ENCODE assay signal across 10 cellular contexts in the genomic region with DNA sequence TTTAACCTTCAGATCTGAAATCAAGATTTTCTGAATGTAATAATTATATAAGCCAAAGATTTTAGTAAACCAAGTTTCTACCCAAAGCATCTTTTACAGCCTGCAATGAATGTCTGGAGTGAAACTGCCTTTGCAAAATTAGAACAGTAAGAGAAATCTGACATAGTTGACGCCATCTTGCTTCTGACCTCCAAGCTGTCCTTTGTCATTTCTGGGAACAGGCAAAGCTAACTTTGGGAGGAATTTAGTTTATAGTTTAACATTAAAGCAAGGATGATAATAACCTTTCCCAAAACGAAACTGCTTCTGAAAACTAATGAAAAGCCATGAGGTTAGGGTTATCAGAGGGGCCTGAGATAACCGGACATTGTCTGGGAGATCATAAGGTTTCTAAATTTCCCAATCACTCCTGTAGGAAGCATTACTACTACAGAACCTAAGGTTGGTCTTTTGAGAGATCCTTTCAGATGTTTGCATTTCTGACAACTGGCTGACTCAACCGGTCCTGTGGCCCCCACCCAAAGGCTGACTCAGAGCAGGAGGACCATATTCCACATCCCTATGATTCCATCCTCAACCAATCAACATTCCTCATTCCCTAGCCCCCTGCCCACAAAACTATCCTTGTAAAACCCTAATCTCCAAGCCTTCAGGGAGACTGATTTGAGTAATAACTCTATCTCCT.
A peak's percentile ranks its signal among the peaks of the same experiment; 100 is the strongest.
DNase-seq lines count a peak whose midpoint lies in the region; ATAC-seq, FAIRE-seq and TF ChIP-seq lines count a peak whose summit lies in the region.
"Had no signal": no experiment of that assay in that cellular context is flagged by ENCODE, and none has a peak within 500 bp of the region (broad histone marks: within the 10 kb centered on the region; RNA-seq: fewer than 3 reads in every experiment).

No MANE protein-coding gene starts in this region.

- peaks cover 23% of the 10 kb centered on the region for H3K9me3 Mint-ChIP-seq in HFFc6

- H3K4me3 ChIP-seq in BLaER1 treated with 17β-estradiol and CSF1 and Interleukin-3, amounts not matched to agents 10 nM and 100 nM = no peak overlapping the region
- no peak overlapping the region for H3K4me3 ChIP-seq in GM12878

- no peaks in the 10 kb centered on the region for H3K27me3 ChIP-seq in BLaER1 treated with 17β-estradiol and CSF1 and Interleukin-3, amounts not matched to agents 10 nM and 100 nM
- H3K27me3 ChIP-seq in GM12878 (replicated peaks in 1 of 2; ENCODE audit: control insufficient read depth in 2 of 2, insufficient read depth in 2 of 2, low read length in 1 of 2) = no peaks in the 10 kb centered on the region

- peak overlapping the region in 10 of 11 experiments; percentile 71 to 91 (median 78); a peak in 17 of 22 replicates for H3K4me2 ChIP-seq in BLaER1 treated with 17β-estradiol and CSF1 and Interleukin-3, amounts not matched to agents 10 nM and 100 nM
- H3K4me2 ChIP-seq in GM12878 (ENCODE audit: control insufficient read depth, insufficient read depth) = peak overlapping the region; percentile 64

- no peak for TF ChIP-seq EP300 in GM12878 (IDR thresholded peaks at IDR 0.05; ENCODE audit: borderline replicate concordance in 1 of 2, control insufficient read depth in 1 of 2, low read depth in 2 of 2, low read length in 2 of 2)

- H3K36me3 Mint-ChIP-seq in HFFc6 (ENCODE audit: low read depth) = peaks cover 36% of the 10 kb centered on the region

- ATAC-seq in GM12878 (no peak), HG02759 (IDR thresholded peaks at IDR 0.05; ENCODE audit: unreplicated experiment) (no peak)

- H4K20me1 ChIP-seq in BLaER1 treated with 17β-estradiol and CSF1 and Interleukin-3, amounts not matched to agents 10 nM and 100 nM = peaks cover 14 to 55% (median 22%) of the 10 kb centered on the region in 11 experiments; a peak in 19 of 22 replicates
- H4K20me1 ChIP-seq in GM12878 (ENCODE audit: control insufficient read depth, insufficient read depth) = no peaks in the 10 kb centered on the region

- POLR2A ChIA-PET in GM12878 (lab: Charles Lee) = interaction anchor here (1.3 to 2.5 kb wide), 3 partner anchors 37 to 119 kb away, joined by 3 to 9 read pairs (median 4); no protein-coding TSS in a partner anchor

- intact Hi-C loops in GM12878 (cut with micrococcal nuclease; ENCODE audit: unreplicated experiment) = loop anchor here (2.0 kb wide), 1 partner anchor 38 kb away; no protein-coding TSS in a partner anchor

- TF ChIP-seq RAD21 in GM12878 (IDR thresholded peaks at IDR 0.05; ENCODE audit: insufficient read depth, low read depth, low read length) = no peak

- WGBS in GM12878 (ENCODE audit: insufficient coverage, insufficient replicate concordance, low lambda C conversion rate, missing lambda C conversion rate) = 63% methylated on average over 4 of the region's 4 CpGs

- CTCF ChIA-PET in GM12878 (lab: Yijun Ruan, JAX) = interaction anchor here (0.6 to 2.4 kb wide), 9 partner anchors 40 to 514 kb away, joined by 3 to 8 read pairs (median 3); no protein-coding TSS in a partner anchor

- SMC1A ChIA-PET in GM12878 (lab: Charles Lee; ENCODE audit: uncharacterized antibody, unreplicated experiment) = interaction anchor here (0.7 to 2.9 kb wide), 21 partner anchors 11 to 317 kb away, joined by 3 to 17 read pairs (median 5); no protein-coding TSS in a partner anchor

- peak overlapping the region; percentile 97 for H3K27ac Mint-ChIP-seq in HFFc6
- H3K27ac Mint-ChIP-seq: nephron progenitor cell had no signal

- peak; percentile 77 for DNase-seq in HFFc6
- DNase-seq in GM12878 (ENCODE audit: low read depth, low spot score) = no peak
- DNase-seq in myocyte (ENCODE audit: low read depth) = peak; percentile 23
- DNase-seq in cerebellum (ENCODE audit: low spot score) = no peak
- no peak for DNase-seq in stimulated activated CD4-positive, alpha-beta T cell treated with anti-CD3 and anti-CD28 coated beads, Interleukin-15, amount 100 ng/mL, for 24 hours
- DNase-seq in OCI-M2 (lab: John Stamatoyannopoulos, UW; ENCODE audit: unreplicated experiment) = no peak
- DNase-seq: nephron progenitor cell had no signal

- H3K27ac ChIP-seq in BLaER1 treated with 17β-estradiol and CSF1 and Interleukin-3, amounts not matched to agents 10 nM and 100 nM = peak overlapping the region in 8 of 11 experiments; percentile 47 to 74 (median 62); a peak in 17 of 22 replicates
- H3K27ac ChIP-seq in GM12878 (ENCODE audit: control insufficient read depth, insufficient read depth) = no peak overlapping the region

- H3K9me3 ChIP-seq in BLaER1 treated with 17β-estradiol and CSF1 and Interleukin-3, amounts not matched to agents 10 nM and 100 nM (replicated peaks in 1 of 11) = peaks cover 43 to 63% (median 51%) of the 10 kb centered on the region in 11 experiments
- H3K9me3 ChIP-seq in GM12878 (replicated peaks; ENCODE audit: control insufficient read depth, insufficient read depth, low read length) = no peaks in the 10 kb centered on the region; the same call in 1 of the 3 replicates

- H3K4me1 Mint-ChIP-seq in HFFc6 (ENCODE audit: low read depth) = peaks cover 43% of the 10 kb centered on the region

- no peak overlapping the region; a peak in 2 of 22 replicates for H3K9ac ChIP-seq in BLaER1 treated with 17β-estradiol and CSF1 and Interleukin-3, amounts not matched to agents 10 nM and 100 nM
- H3K9ac ChIP-seq in GM12878 (ENCODE audit: control insufficient read depth, insufficient read depth, low read length) = no peak overlapping the region

- RAD21 ChIA-PET in GM12878 (lab: Charles Lee; ENCODE audit: unreplicated experiment) = interaction anchor here (0.7 to 2.3 kb wide), 19 partner anchors 10 to 398 kb away, joined by 3 to 16 read pairs (median 5); no protein-coding TSS in a partner anchor

- peak overlapping the region; percentile 76 for H3K4me3 Mint-ChIP-seq in HFFc6
- H3K4me3 Mint-ChIP-seq: nephron progenitor cell had no signal

- H2AFZ ChIP-seq in GM12878 (ENCODE audit: control insufficient read depth, low read depth, low read length) = no peak overlapping the region

- H3K36me3 ChIP-seq in BLaER1 treated with 17β-estradiol and CSF1 and Interleukin-3, amounts not matched to agents 10 nM and 100 nM = peaks cover 20 to 40% (median 31%) of the 10 kb centered on the region in 11 experiments
- peaks cover 0 to 3% of the 10 kb centered on the region in 2 experiments; a peak in 2 of 4 replicates for H3K36me3 ChIP-seq in GM12878 (ENCODE audit: control insufficient read depth in 2 of 2, insufficient read depth in 2 of 2, low read length in 1 of 2)

- TF ChIP-seq POLR2A in GM12878 (IDR thresholded peaks at IDR 0.05; ENCODE audit: low read depth, low read length) = no peak

- no TSS peak for BruUV-seq in GM12878 (replicated peaks; lab: Mats Ljungman, UMichigan)

- no peak for TF ChIP-seq CTCF in HFFc6 (IDR thresholded peaks at IDR 0.05)
- TF ChIP-seq CTCF in GM12878 (IDR thresholded peaks at IDR 0.05 in 2 of 3, conservative IDR thresholded peaks at IDR 0.05 in 1 of 3; ENCODE audit: control insufficient read depth in 2 of 3, extremely low read depth in 1 of 3, insufficient read depth in 1 of 3, low read depth in 3 of 3, low read length in 3 of 3) = no peak

- in situ Hi-C loops in GM12878 (cut with MboI) = no loop called here

- H3K4me1 ChIP-seq in BLaER1 treated with 17β-estradiol and CSF1 and Interleukin-3, amounts not matched to agents 10 nM and 100 nM = peaks cover 29 to 34% (median 32%) of the 10 kb centered on the region in 10 experiments
- peaks cover 20% of the 10 kb centered on the region for H3K4me1 ChIP-seq in GM12878 (ENCODE audit: control insufficient read depth, insufficient read depth, low read length)

- H3K79me2 ChIP-seq in GM12878 (ENCODE audit: control insufficient read depth, insufficient read depth, low read length) = no peaks in the 10 kb centered on the region

- FAIRE-seq in GM12878 (lab: Jason Lieb, UNC) = no peak
- FAIRE-seq: endometrium had no signal

- H3K27me3 Mint-ChIP-seq in HFFc6 (ENCODE audit: insufficient read depth) = no peaks in the 10 kb centered on the region; the same call in none of the 2 replicates

TF ChIP-seq in GM12878, 131 proteins besides CTCF, POLR2A, EP300 and RAD21:
- 0 out of 2 replicates have a peak, but pooled peaks have one; percentile 23 for TF ChIP-seq EED (IDR thresholded peaks at IDR 0.05; ENCODE audit: low read depth)
- no peak for TF ChIP-seq NFYA (IDR thresholded peaks at IDR 0.05; ENCODE audit: borderline replicate concordance, low read depth, low read length)

Comparison
In these comparisons a context has a peak if more than half of its experiments do, and no peak if none do; other contexts are left out.
1. DNase-seq: peak in HFFc6 (single experiment) and myocyte (single experiment); none in GM12878 (single experiment), cerebellum (single experiment), stimulated activated CD4-positive, alpha-beta T cell treated with anti-CD3 and anti-CD28 coated beads, Interleukin-15, amount 100 ng/mL, for 24 hours (single experiment) and OCI-M2 (single experiment).